ENCODE assay signal across 33 cellular contexts in the genomic region with DNA sequence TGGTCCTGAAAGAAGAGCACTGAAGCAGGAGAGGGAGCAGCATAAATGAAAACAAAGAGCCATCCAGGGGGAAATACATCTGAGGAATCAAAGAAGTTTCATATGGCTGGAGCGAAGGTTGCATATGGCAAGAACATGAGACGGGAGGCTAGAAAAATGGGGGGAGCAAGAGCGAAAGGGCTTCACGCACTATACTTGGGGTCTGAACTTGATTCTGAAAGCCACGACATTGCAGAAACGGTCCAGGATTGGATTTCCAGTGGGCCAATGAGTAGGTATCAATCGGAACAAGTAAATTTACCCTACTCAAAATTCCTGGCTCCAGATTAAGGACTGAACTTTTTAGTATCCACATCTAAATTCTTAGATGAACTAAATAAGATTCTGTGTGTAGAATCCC.
"Had no signal": no experiment of that assay in that cellular context is flagged by ENCODE, and none has a peak within 500 bp of the region (broad histone marks: within the 10 kb centered on the region; RNA-seq: fewer than 3 reads in every experiment).

No MANE protein-coding gene starts in this region.

- H3K27ac Mint-ChIP-seq: activated CD4-positive, alpha-beta T cell treated with anti-CD3 and anti-CD28 coated beads for 36 hours; activated CD8-positive, alpha-beta memory T cell treated with anti-CD3 and anti-CD28 coated beads, Interleukin-2, amount 10 ng/mL, durations not matched to agents 7 days and 5 days; activated CD8-positive, alpha-beta T cell treated with anti-CD3 and anti-CD28 coated beads, Interleukin-2, amount 10 ng/mL, durations not matched to agents 7 days and 5 days; activated naive CD8-positive, alpha-beta T cell treated with anti-CD3 and anti-CD28 coated beads for 36 hours; stimulated activated effector memory CD8-positive, alpha-beta T cell treated with anti-CD3 and anti-CD28 coated beads, Interleukin-12 subunit alpha, Interleukin-12 subunit beta, amount 100 ng/mL, for 72 hours had no signal

- H3K27me3 Mint-ChIP-seq: activated CD4-positive, alpha-beta T cell treated with anti-CD3 and anti-CD28 coated beads for 36 hours; activated CD8-positive, alpha-beta memory T cell treated with anti-CD3 and anti-CD28 coated beads, Interleukin-2, amount 10 ng/mL, durations not matched to agents 7 days and 5 days; activated naive CD8-positive, alpha-beta T cell treated with anti-CD3 and anti-CD28 coated beads for 36 hours; naive thymus-derived CD8-positive, alpha-beta T cell; stimulated activated naive CD8-positive, alpha-beta T cell treated with anti-CD3 and anti-CD28 coated beads, Interleukin-15, amount 100 ng/mL, for 72 hours had no signal

- H3K4me3 ChIP-seq: adrenal gland, body of pancreas, coronary artery, dorsolateral prefrontal cortex, gastroesophageal sphincter, hepatocyte, pancreas, prostate gland, sigmoid colon, upper lobe of left lung had no signal

- H3K9me3 Mint-ChIP-seq: activated naive CD8-positive, alpha-beta T cell treated with anti-CD3 and anti-CD28 coated beads for 36 hours; naive thymus-derived CD8-positive, alpha-beta T cell; stimulated activated effector memory CD8-positive, alpha-beta T cell treated with anti-CD3 and anti-CD28 coated beads, Interleukin-12 subunit alpha, Interleukin-12 subunit beta, amount 100 ng/mL, for 72 hours; stimulated activated naive CD8-positive, alpha-beta T cell treated with anti-CD3 and anti-CD28 coated beads, Interleukin-15, amount 100 ng/mL, for 72 hours had no signal

- H3K9me3 ChIP-seq: adrenal gland, body of pancreas, gastroesophageal sphincter, pancreas, prostate gland, sigmoid colon, upper lobe of left lung had no signal

- H3K36me3 Mint-ChIP-seq: activated naive CD8-positive, alpha-beta T cell treated with anti-CD3 and anti-CD28 coated beads for 36 hours; naive thymus-derived CD8-positive, alpha-beta T cell had no signal

- H3K4me1 ChIP-seq: prostate gland had no signal

- H3K4me2 ChIP-seq: hepatocyte had no signal

- H3K27me3 ChIP-seq: adrenal gland, body of pancreas, dorsolateral prefrontal cortex, gastroesophageal sphincter, hepatocyte, pancreas, sigmoid colon, upper lobe of left lung had no signal

- H3K27ac ChIP-seq: adrenal gland, body of pancreas, coronary artery, dorsolateral prefrontal cortex, gastroesophageal sphincter, hepatocyte, pancreas, prostate gland, sigmoid colon, upper lobe of left lung had no signal

- H3K36me3 ChIP-seq: adrenal gland, gastroesophageal sphincter, pancreas, prostate gland, sigmoid colon, upper lobe of left lung had no signal

- H3K4me3 Mint-ChIP-seq: activated CD4-positive, alpha-beta T cell treated with anti-CD3 and anti-CD28 coated beads for 36 hours; activated CD8-positive, alpha-beta memory T cell treated with anti-CD3 and anti-CD28 coated beads, Interleukin-2, amount 10 ng/mL, durations not matched to agents 7 days and 5 days; activated CD8-positive, alpha-beta T cell treated with anti-CD3 and anti-CD28 coated beads, Interleukin-2, amount 10 ng/mL, durations not matched to agents 7 days and 5 days; activated naive CD8-positive, alpha-beta T cell treated with anti-CD3 and anti-CD28 coated beads for 36 hours; naive thymus-derived CD8-positive, alpha-beta T cell; stimulated activated effector memory CD8-positive, alpha-beta T cell treated with anti-CD3 and anti-CD28 coated beads, Interleukin-12 subunit alpha, Interleukin-12 subunit beta, amount 100 ng/mL, for 72 hours; stimulated activated naive CD8-positive, alpha-beta T cell treated with anti-CD3 and anti-CD28 coated beads, Interleukin-15, amount 100 ng/mL, for 72 hours had no signal

- ATAC-seq: activated CD4-positive, alpha-beta T cell treated with anti-CD3 and anti-CD28 coated beads for 36 hours; activated CD8-positive, alpha-beta memory T cell treated with anti-CD3 and anti-CD28 coated beads, Interleukin-2, amount 10 ng/mL, durations not matched to agents 7 days and 5 days; activated CD8-positive, alpha-beta T cell treated with anti-CD3 and anti-CD28 coated beads, Interleukin-2, amount 10 ng/mL, durations not matched to agents 7 days and 5 days; body of pancreas; gastroesophageal sphincter; left cardiac atrium; left ventricle myocardium superior; naive thymus-derived CD8-positive, alpha-beta T cell; pancreas; stimulated activated effector memory CD8-positive, alpha-beta T cell treated with anti-CD3 and anti-CD28 coated beads, Interleukin-12 subunit alpha, Interleukin-12 subunit beta, amount 100 ng/mL, for 72 hours; stimulated activated naive CD8-positive, alpha-beta T cell treated with anti-CD3 and anti-CD28 coated beads, Interleukin-15, amount 100 ng/mL, for 72 hours had no signal

- DNase-seq: activated CD4-positive, alpha-beta T cell treated with anti-CD3 and anti-CD28 coated beads for 36 hours; activated CD4-positive, CD25-positive, alpha-beta regulatory T cell; activated CD8-positive, alpha-beta memory T cell treated with anti-CD3 and anti-CD28 coated beads, Interleukin-2, amount 10 ng/mL, durations not matched to agents 7 days and 5 days; activated CD8-positive, alpha-beta T cell treated with anti-CD3 and anti-CD28 coated beads, Interleukin-2, amount 10 ng/mL, durations not matched to agents 7 days and 5 days; activated effector memory CD4-positive, alpha-beta T cell treated with Interleukin-2 at 50 U/mL for 16 hours; activated naive CD4-positive, alpha-beta T cell treated with Interleukin-2 at 50 U/mL for 16 hours; activated naive CD8-positive, alpha-beta T cell treated with anti-CD3 and anti-CD28 coated beads for 36 hours; adrenal gland; aorta; body of pancreas; cerebellar nuclear complex; dorsolateral prefrontal cortex; effector memory CD4-positive, alpha-beta T cell; erythroblast; left cardiac atrium; left ventricle myocardium superior; midbrain; naive thymus-derived CD8-positive, alpha-beta T cell; nucleus accumbens; pancreas; retina; sigmoid colon; small intestine; stimulated activated CD4-positive, alpha-beta T cell treated with anti-CD3 and anti-CD28 coated beads, Interleukin-4, amount 100 ng/mL, for 24 hours; stimulated activated naive CD8-positive, alpha-beta T cell treated with anti-CD3 and anti-CD28 coated beads, Interleukin-15, amount 100 ng/mL, for 72 hours; substantia nigra; T-helper 2 cell; upper lobe of left lung had no signal

- H2AFZ ChIP-seq: hepatocyte had no signal
